In the genomic region with DNA sequence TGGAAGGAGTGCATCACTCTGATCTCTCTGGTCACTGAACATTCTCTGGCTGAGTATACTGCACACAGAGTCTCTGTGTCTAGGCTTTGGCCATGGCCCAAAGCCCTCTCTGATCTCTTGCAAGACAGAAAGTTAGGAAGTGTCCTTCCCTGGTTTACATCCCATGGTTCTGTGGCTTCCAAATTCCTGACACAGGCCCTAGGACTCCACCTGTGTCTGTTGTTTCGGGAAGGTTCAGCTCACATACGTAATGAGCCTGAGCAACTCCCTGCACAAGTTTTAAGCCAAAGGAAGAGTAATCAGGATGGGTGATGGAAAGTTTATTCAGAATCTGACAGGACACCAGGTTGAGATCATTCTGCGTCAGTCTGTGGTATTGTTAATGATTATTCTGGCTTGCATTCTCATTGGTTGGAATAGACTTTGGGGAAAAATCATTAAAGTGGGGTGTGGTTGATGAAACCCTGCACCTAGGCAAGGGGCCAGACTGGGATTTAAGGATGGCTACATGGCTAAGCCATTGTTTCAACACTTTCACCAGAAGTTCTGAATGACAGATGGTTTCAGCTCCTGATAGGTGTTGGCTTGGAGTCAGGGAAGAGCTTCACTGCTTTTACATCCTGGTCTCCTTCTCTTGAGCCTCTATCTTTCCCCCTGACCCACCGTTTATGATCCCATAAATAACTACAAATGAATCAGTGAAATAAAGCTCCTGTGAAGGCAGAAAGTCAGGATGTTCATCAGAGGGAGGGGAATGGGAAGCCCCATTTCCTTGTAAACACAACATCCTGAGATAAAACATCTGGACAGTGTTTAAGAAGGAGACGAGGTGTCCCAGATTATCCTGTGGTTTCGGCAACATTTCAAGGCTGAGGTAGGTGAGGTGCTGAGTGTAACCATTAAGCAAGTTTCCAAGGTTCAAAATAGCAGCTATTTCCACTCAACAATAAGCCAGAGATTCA, we compare ENCODE assay signal across 1 cellular context.
TF ChIP-seq lines count a peak whose summit lies in the region.

No MANE protein-coding gene starts in this region.

TF ChIP-seq in IMR-90, 13 proteins besides CTCF, POLR2A, EP300 and RAD21:
- TF ChIP-seq, protein P1, sequence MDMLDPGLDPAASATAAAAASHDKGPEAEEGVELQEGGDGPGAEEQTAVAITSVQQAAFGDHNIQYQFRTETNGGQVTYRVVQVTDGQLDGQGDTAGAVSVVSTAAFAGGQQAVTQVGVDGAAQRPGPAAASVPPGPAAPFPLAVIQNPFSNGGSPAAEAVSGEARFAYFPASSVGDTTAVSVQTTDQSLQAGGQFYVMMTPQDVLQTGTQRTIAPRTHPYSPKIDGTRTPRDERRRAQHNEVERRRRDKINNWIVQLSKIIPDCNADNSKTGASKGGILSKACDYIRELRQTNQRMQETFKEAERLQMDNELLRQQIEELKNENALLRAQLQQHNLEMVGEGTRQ (IDR thresholded peaks at IDR 0.05; ENCODE audit: low read depth, low read length) = no peak
- TF ChIP-seq FOS (IDR thresholded peaks at IDR 0.05; ENCODE audit: low read depth, low read length) = no peak
- TF ChIP-seq MXI1 (IDR thresholded peaks at IDR 0.05; ENCODE audit: borderline replicate concordance, low read depth, low read length) = no peak
- TF ChIP-seq CHD1 (IDR thresholded peaks at IDR 0.05; ENCODE audit: low read depth, low read length) = no peak
- no peak for TF ChIP-seq ELK1 (IDR thresholded peaks at IDR 0.05; ENCODE audit: borderline replicate concordance, low read depth, low read length)
- no peak for TF ChIP-seq RFX5 (IDR thresholded peaks at IDR 0.05; ENCODE audit: low read depth, low read length)
- TF ChIP-seq CEBPB (IDR thresholded peaks at IDR 0.05; ENCODE audit: low read depth, low read length) = no peak
- no peak for TF ChIP-seq BHLHE40 (IDR thresholded peaks at IDR 0.05; ENCODE audit: low read depth, low read length)
- no peak for TF ChIP-seq MAFK (IDR thresholded peaks at IDR 0.05; ENCODE audit: low read depth, low read length)
- TF ChIP-seq SMC3 (IDR thresholded peaks at IDR 0.05; ENCODE audit: low read depth, low read length) = no peak
- no peak for TF ChIP-seq MAZ (IDR thresholded peaks at IDR 0.05; ENCODE audit: borderline replicate concordance, low read depth, low read length)
- no peak for TF ChIP-seq RCOR1 (IDR thresholded peaks at IDR 0.05; ENCODE audit: insufficient replicate concordance, low read length)
- no peak for TF ChIP-seq NFE2L2 (IDR thresholded peaks at IDR 0.05; ENCODE audit: low read depth, low read length)
